Comparison of ENCODE assay signal across 18 cellular contexts in the genomic region with DNA sequence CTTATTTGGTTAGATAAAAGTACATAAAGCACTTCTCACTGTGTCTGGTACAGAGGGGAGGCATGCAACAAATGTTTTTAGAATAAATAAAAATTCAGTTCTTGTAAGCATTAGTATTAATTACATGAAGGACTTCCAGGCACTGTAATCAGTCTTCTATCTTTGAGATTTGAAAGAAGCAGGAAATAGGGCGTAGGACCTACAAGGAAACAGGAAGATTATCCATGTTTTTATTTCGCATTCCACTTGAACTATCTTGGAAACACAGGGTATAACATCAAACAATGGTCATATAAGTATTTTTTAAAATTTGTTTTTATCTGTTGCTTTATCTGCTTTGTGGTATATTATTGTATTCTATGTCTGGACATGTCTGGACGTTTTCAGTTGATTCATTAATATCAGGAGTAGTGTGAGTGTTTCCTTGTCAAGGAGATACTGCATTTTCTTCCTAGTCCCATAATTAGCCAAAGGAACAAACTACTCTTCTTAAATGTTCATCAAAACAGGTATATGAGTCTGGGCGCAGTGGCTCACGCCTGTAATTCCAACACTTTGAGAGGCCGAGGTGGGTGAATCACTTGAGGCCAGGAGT. TPM values are rescaled to one million over a fixed set of nuclear protein-coding genes. Genes with fewer than 3 reads are reported as not detected.
DNase-seq lines count a peak whose midpoint lies in the region; ATAC-seq and TF ChIP-seq lines count a peak whose summit lies in the region.
"Had no signal": no experiment of that assay in that cellular context is flagged by ENCODE, and none has a peak within 500 bp of the region (broad histone marks: within the 10 kb centered on the region; RNA-seq: fewer than 3 reads in every experiment).

No MANE protein-coding gene starts in this region.

- H4K8ac ChIP-seq in trophoblast cell (ENCODE audit: low read depth, low read length) = no peak overlapping the region

- H2AK5ac ChIP-seq in trophoblast cell (ENCODE audit: low read length) = no peak overlapping the region

- H3K4me3 ChIP-seq in LNCaP clone FGC (ENCODE audit: low read depth, low read length) (no peak overlapping the region), brain microvascular endothelial cell (ENCODE audit: low read depth, low read length) (no peak overlapping the region), trophoblast cell (ENCODE audit: low read depth, low read length) (no peak overlapping the region)
- H3K4me3 ChIP-seq: coronary artery, transverse colon had no signal

- H3K9ac ChIP-seq in trophoblast cell (ENCODE audit: low read length) = no peak overlapping the region

- ATAC-seq in HG02973 (IDR thresholded peaks at IDR 0.05; ENCODE audit: unreplicated experiment) = no peak
- ATAC-seq: activated CD8-positive, alpha-beta memory T cell treated with anti-CD3 and anti-CD28 coated beads, Interleukin-2, amount 10 ng/mL, durations not matched to agents 7 days and 5 days; HepG2; natural killer cell; stimulated activated naive CD8-positive, alpha-beta T cell treated with anti-CD3 and anti-CD28 coated beads, Interleukin-15, amount 100 ng/mL, for 72 hours had no signal

- no peak overlapping the region for H2BK5ac ChIP-seq in trophoblast cell (ENCODE audit: low read depth, low read length, poor library complexity)

- H3K79me1 ChIP-seq in trophoblast cell (ENCODE audit: low read length) = no peaks in the 10 kb centered on the region

- no peak overlapping the region for H3K14ac ChIP-seq in trophoblast cell (ENCODE audit: low read length)

- peak overlapping the region; percentile 9 for H3K4ac ChIP-seq in trophoblast cell (ENCODE audit: low read depth, low read length)

- in situ Hi-C loops in brain microvascular endothelial cell (cut with HindIII; ENCODE audit: low pct_ligation_motif_present, low sequenced_read_pairs) = no loop called here

- H3K27ac ChIP-seq in brain microvascular endothelial cell = peak overlapping the region; percentile 50
- no peak overlapping the region for H3K27ac ChIP-seq in trophoblast cell (ENCODE audit: low read depth, low read length)
- H3K27ac ChIP-seq: coronary artery, transverse colon had no signal

- no peaks in the 10 kb centered on the region for H3K4me1 ChIP-seq in trophoblast cell (ENCODE audit: control insufficient read depth in 1 of 2, insufficient read depth in 2 of 2, low read length in 2 of 2)

- no peak overlapping the region for H3K18ac ChIP-seq in trophoblast cell (ENCODE audit: low read length)

- H3K36me3 ChIP-seq in brain microvascular endothelial cell (replicated peaks) = no peaks in the 10 kb centered on the region
- peaks cover 2 to 4% of the 10 kb centered on the region in 2 experiments for H3K36me3 ChIP-seq in trophoblast cell (ENCODE audit: control insufficient read depth in 1 of 2, insufficient read depth in 2 of 2, low read length in 2 of 2)
- H3K36me3 ChIP-seq: transverse colon had no signal

- H3K4me2 ChIP-seq in trophoblast cell (ENCODE audit: low read length) = no peak overlapping the region

- no peak overlapping the region for H2AFZ ChIP-seq in trophoblast cell (ENCODE audit: insufficient read depth, low read length, poor library complexity)

- H3K23ac ChIP-seq in trophoblast cell (ENCODE audit: low read length) = no peak overlapping the region

- peaks cover 15% of the 10 kb centered on the region for H3K79me2 ChIP-seq in trophoblast cell (ENCODE audit: control insufficient read depth, insufficient read depth, low read length, poor library complexity)

- WGBS in trophoblast cell (ENCODE audit: extremely low coverage, insufficient coverage, insufficient read length) = no CpG with 5 or more reads among the region's 6 CpGs

- TF ChIP-seq CTCF in LNCaP clone FGC (IDR thresholded peaks at IDR 0.05; ENCODE audit: control insufficient read depth, extremely low read depth, insufficient read depth) (no peak), brain microvascular endothelial cell (IDR thresholded peaks at IDR 0.05; ENCODE audit: low read depth, low read length, missing control alignments) (no peak)

- H4K12ac ChIP-seq in trophoblast cell (ENCODE audit: low read depth, low read length) = no peak overlapping the region

- no peaks in the 10 kb centered on the region for H3K27me3 ChIP-seq in brain microvascular endothelial cell (replicated peaks)
- no peaks in the 10 kb centered on the region for H3K27me3 ChIP-seq in trophoblast cell (ENCODE audit: insufficient read depth, low read length)
- H3K27me3 ChIP-seq: transverse colon had no signal

- DNase-seq in LNCaP clone FGC (ENCODE audit: low read depth) (peak; percentile 13), brain microvascular endothelial cell (no peak), kidney tubule cell (ENCODE audit: low spot score) (peak; percentile 9), trophoblast cell (no peak), NCI-H1436 (lab: John Stamatoyannopoulos, UW) (no peak)
- no peak for DNase-seq in activated T-cell treated with anti-CD3 and anti-CD28 coated beads, Interleukin-2, amount 50 U/mL, for 1 hour
- DNase-seq: activated CD4-positive, alpha-beta T cell treated with anti-CD3 and anti-CD28 coated beads for 4 hours; activated CD8-positive, alpha-beta memory T cell treated with anti-CD3 and anti-CD28 coated beads, Interleukin-2, amount 10 ng/mL, durations not matched to agents 7 days and 5 days; activated naive CD8-positive, alpha-beta T cell treated with anti-CD3 and anti-CD28 coated beads for 36 hours; CD8-positive, alpha-beta memory T cell; DMS53; natural killer cell; NCI-H69; stimulated activated naive CD8-positive, alpha-beta T cell treated with anti-CD3 and anti-CD28 coated beads, Interleukin-15, amount 100 ng/mL, for 72 hours; transverse colon had no signal

- H3K9me3 ChIP-seq in trophoblast cell (ENCODE audit: insufficient read depth, low read depth, low read length) = no peaks in the 10 kb centered on the region
- H3K9me3 ChIP-seq: transverse colon had no signal

- no peak overlapping the region for H2BK120ac ChIP-seq in trophoblast cell (ENCODE audit: insufficient read depth, low read length, poor library complexity)

- H4K91ac ChIP-seq in trophoblast cell (ENCODE audit: low read depth, low read length) = no peak overlapping the region

- no peak overlapping the region for H2BK12ac ChIP-seq in trophoblast cell (ENCODE audit: low read length)

RNA-seq across cellular contexts. Expression of gene BMPR2, which starts 32.5 kb away (rescaled TPM):
- 49.8 and 50.0 TPM in 2 replicates for polyA plus RNA-seq in trophoblast cell (2013)

Comparison
In these comparisons a context has a peak if more than half of its experiments do, and no peak if none do; other contexts are left out.
1. DNase-seq: peak in LNCaP clone FGC (single experiment) and kidney tubule cell (single experiment); none in brain microvascular endothelial cell (single experiment), trophoblast cell (0 of 2), activated T-cell treated with anti-CD3 and anti-CD28 coated beads, Interleukin-2, amount 50 U/mL, for 1 hour (single experiment) and NCI-H1436 (single experiment).